26 cellular contexts compared by ENCODE assay signal in the genomic region with DNA sequence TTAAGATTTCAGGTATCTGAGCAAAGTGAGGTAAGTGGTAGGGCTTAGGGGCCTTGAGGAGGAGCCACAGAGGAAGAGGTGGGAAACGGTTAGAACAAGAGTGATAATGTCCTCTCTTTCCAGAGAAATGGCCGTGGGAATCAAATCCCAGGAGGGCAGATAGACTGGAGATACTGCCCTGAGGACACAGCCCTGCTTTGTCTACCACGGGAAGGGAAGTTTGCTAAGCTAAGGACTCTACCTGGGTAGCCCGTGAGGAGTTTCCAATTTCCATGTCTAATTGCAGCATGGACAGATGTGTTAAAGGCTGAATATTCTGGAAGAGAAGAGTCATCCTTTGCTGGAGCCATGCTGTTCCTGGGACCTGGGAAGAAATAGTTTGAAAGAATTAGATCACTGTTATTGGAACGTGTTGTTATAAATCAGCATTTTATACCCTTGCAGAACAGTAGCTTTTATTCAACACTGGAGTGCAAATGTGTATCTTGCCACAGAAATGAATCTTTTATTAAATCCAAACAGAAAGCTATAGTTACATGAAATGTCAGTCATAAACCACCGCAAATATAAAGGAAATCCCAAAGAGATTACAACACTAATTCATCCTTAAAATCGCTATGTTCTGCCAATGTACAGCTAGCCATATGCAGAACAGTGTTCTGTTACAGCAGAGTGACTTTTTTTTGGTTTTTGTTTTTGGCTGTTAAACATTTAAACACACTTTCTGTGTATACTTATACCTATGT.
"Had no signal": no experiment of that assay in that cellular context is flagged by ENCODE, and none has a peak within 500 bp of the region (broad histone marks: within the 10 kb centered on the region; RNA-seq: fewer than 3 reads in every experiment).

No MANE protein-coding gene starts in this region.

- H3K4me1 Mint-ChIP-seq: activated CD4-positive, alpha-beta T cell treated with anti-CD3 and anti-CD28 coated beads, Interleukin-2, amount 10 ng/mL, durations not matched to agents 24 days and 14 days had no signal

- H3K9me3 ChIP-seq: adrenal gland, body of pancreas, Peyer's patch had no signal

- H3K9me3 Mint-ChIP-seq: activated CD4-positive, alpha-beta T cell treated with anti-CD3 and anti-CD28 coated beads, Interleukin-2, amount 10 ng/mL, durations not matched to agents 24 days and 14 days; activated CD8-positive, alpha-beta T cell treated with anti-CD3 and anti-CD28 coated beads for 36 hours; activated T-helper 2 cell treated with anti-CD3 and anti-CD28 coated beads, Interferon-gamma antibody, Interleukin-2, Interleukin-4, amounts not matched to agents 10 μg/mL and 5 μg/mL and 100 μg/mL, durations not matched to agents 14 hours and 24 hours and 36 hours; T-helper 1 cell treated with Interleukin-12 subunit alpha and Interleukin-12 subunit beta and Interleukin-4 antibody, amounts not matched to agents 30 μg/mL and 1 μg/mL, for 36 hours; T-helper 2 cell treated with Interferon-gamma antibody and Interleukin-4, amounts not matched to agents 5 μg/mL and 100 μg/mL, for 36 hours had no signal

- H3K27ac Mint-ChIP-seq: activated CD4-positive, alpha-beta T cell treated with anti-CD3 and anti-CD28 coated beads, Interleukin-2, amount 10 ng/mL, durations not matched to agents 24 days and 14 days; activated CD8-positive, alpha-beta T cell treated with anti-CD3 and anti-CD28 coated beads for 36 hours; activated T-helper 2 cell treated with anti-CD3 and anti-CD28 coated beads, Interferon-gamma antibody, Interleukin-2, Interleukin-4, amounts not matched to agents 10 μg/mL and 5 μg/mL and 100 μg/mL, durations not matched to agents 14 hours and 24 hours and 36 hours; T-helper 1 cell treated with Interleukin-12 subunit alpha and Interleukin-12 subunit beta and Interleukin-4 antibody, amounts not matched to agents 30 μg/mL and 1 μg/mL, for 36 hours; T-helper 2 cell treated with Interferon-gamma antibody and Interleukin-4, amounts not matched to agents 5 μg/mL and 100 μg/mL, for 36 hours had no signal

- H3K36me3 ChIP-seq: adrenal gland, breast epithelium, Peyer's patch had no signal

- ATAC-seq: activated CD8-positive, alpha-beta T cell treated with anti-CD3 and anti-CD28 coated beads for 36 hours; activated naive CD4-positive, alpha-beta T cell treated with anti-CD3 and anti-CD28 coated beads, Interleukin-2, amount 50 U/mL, for 72 hours; body of pancreas; PC-3; Right ventricle myocardium inferior had no signal

- H3K27me3 ChIP-seq: adrenal gland, body of pancreas, breast epithelium, Peyer's patch had no signal

- DNase-seq: activated CD4-positive, alpha-beta T cell treated with anti-CD3 and anti-CD28 coated beads, Interleukin-2, amount 10 ng/mL, durations not matched to agents 24 days and 14 days; activated CD4-positive, alpha-beta T cell treated with anti-CD3 and anti-CD28 coated beads, Interleukin-2, amount 50 U/mL, for 4 hours; activated CD8-positive, alpha-beta T cell treated with anti-CD3 and anti-CD28 coated beads for 36 hours; activated gamma-delta T cell; activated naive CD4-positive, alpha-beta T cell treated with Interleukin-2 at 50 U/mL for 16 hours; activated T-cell treated with anti-CD3 and anti-CD28 coated beads, Interleukin-2, amount 50 U/mL, for 1 hour; adrenal gland; body of pancreas; NCI-H1105; NCI-H1417 treated with DMSO at 0.1 percent for 48 hours; NCI-H1930; NCI-H345; NCI-H524 treated with DMSO at 0.1 percent for 48 hours; NCI-H748 treated with DMSO at 0.1 percent for 48 hours; NK-92 treated with Interleukin-12 subunit alpha and Interleukin-12 subunit beta, amount 100 ng/mL, for 24 hours; PC-3; Peyer's patch; RPMI8226; SIG-M5 had no signal

- H3K4me3 ChIP-seq: adrenal gland, body of pancreas, breast epithelium, Peyer's patch, SK-N-MC had no signal

- H3K27me3 Mint-ChIP-seq: activated CD4-positive, alpha-beta T cell treated with anti-CD3 and anti-CD28 coated beads, Interleukin-2, amount 10 ng/mL, durations not matched to agents 24 days and 14 days; activated CD8-positive, alpha-beta T cell treated with anti-CD3 and anti-CD28 coated beads for 36 hours had no signal

- H3K4me3 Mint-ChIP-seq: activated CD4-positive, alpha-beta T cell treated with anti-CD3 and anti-CD28 coated beads, Interleukin-2, amount 10 ng/mL, durations not matched to agents 24 days and 14 days; activated CD8-positive, alpha-beta T cell treated with anti-CD3 and anti-CD28 coated beads for 36 hours; T-helper 1 cell treated with Interleukin-12 subunit alpha and Interleukin-12 subunit beta and Interleukin-4 antibody, amounts not matched to agents 30 μg/mL and 1 μg/mL, for 36 hours; T-helper 2 cell treated with Interferon-gamma antibody and Interleukin-4, amounts not matched to agents 5 μg/mL and 100 μg/mL, for 36 hours had no signal

- H3K27ac ChIP-seq: adrenal gland, body of pancreas, breast epithelium, Peyer's patch, SK-N-MC had no signal

- H3K4me1 ChIP-seq: adrenal gland, body of pancreas, breast epithelium, Peyer's patch had no signal
